24 cellular contexts compared by ENCODE assay signal in genomic region chr2:15259356-15259756, GRCh38.
DNase-seq lines count a peak whose midpoint lies in the region; ATAC-seq and TF ChIP-seq lines count a peak whose summit lies in the region.
"Had no signal": no experiment of that assay in that cellular context is flagged by ENCODE, and none has a peak within 500 bp of the region (broad histone marks: within the 10 kb centered on the region; RNA-seq: fewer than 3 reads in every experiment).

No MANE protein-coding gene starts in this region.

- H3K4me3 Mint-ChIP-seq in WTC11: peak overlapping the region; percentile 9
- H3K4me3 Mint-ChIP-seq in naive thymus-derived CD8-positive, alpha-beta T cell: no peak overlapping the region
- H3K4me3 Mint-ChIP-seq: activated naive CD4-positive, alpha-beta T cell treated with anti-CD3 and anti-CD28 coated beads, Interleukin-2, amount 50 U/mL, for 24 hours; CD4-positive, CD25-positive, alpha-beta regulatory T cell; stimulated activated naive CD8-positive, alpha-beta T cell treated with anti-CD3 and anti-CD28 coated beads, Interleukin-15, amount 100 ng/mL, for 72 hours had no signal

- H3K36me3 Mint-ChIP-seq in WTC11: peaks cover 43% of the 10 kb centered on the region
- H3K36me3 Mint-ChIP-seq in naive thymus-derived CD8-positive, alpha-beta T cell: peaks cover 29 to 78% (median 51%) of the 10 kb centered on the region in 3 donors

- peak; percentile 96 for ATAC-seq in WTC11
- no peak for ATAC-seq in naive thymus-derived CD8-positive, alpha-beta T cell
- ATAC-seq: gastroesophageal sphincter; stimulated activated naive CD8-positive, alpha-beta T cell treated with anti-CD3 and anti-CD28 coated beads, Interleukin-15, amount 100 ng/mL, for 72 hours had no signal

- no peak for TF ChIP-seq CTCF in WTC11 (IDR thresholded peaks at IDR 0.05)

- H3K9me3 Mint-ChIP-seq in WTC11: peaks cover 48% of the 10 kb centered on the region
- H3K9me3 Mint-ChIP-seq in naive thymus-derived CD8-positive, alpha-beta T cell: peaks cover 0 to 27% (median 11%) of the 10 kb centered on the region in 9 donors
- H3K9me3 Mint-ChIP-seq: activated naive CD4-positive, alpha-beta T cell treated with anti-CD3 and anti-CD28 coated beads, Interleukin-2, amount 50 U/mL, for 24 hours had no signal

- DNase-seq in ELF-1 (ENCODE audit: low read depth, low spot score) (peak; percentile 51), NCI-H1417 treated with DMSO at 0.1 percent for 48 hours (lab: John Stamatoyannopoulos, UW) (peak; percentile 10), WTC11 (ENCODE audit: low spot score) (no peak), iPS-NIHi7 (ENCODE audit: extremely low spot score) (peak; percentile 66), GDM1 (lab: John Stamatoyannopoulos, UW) (no peak), NOMO-1 (lab: John Stamatoyannopoulos, UW; ENCODE audit: unreplicated experiment in 2 of 2) (no peak), NCI-H82 (lab: John Stamatoyannopoulos, UW) (no peak)
- DNase-seq in naive thymus-derived CD8-positive, alpha-beta T cell: no peak
- DNase-seq: activated CD4-positive, CD25-positive, alpha-beta regulatory T cell; activated T-cell treated with anti-CD3 and anti-CD28 coated beads, Interleukin-2, amount 50 U/mL, for 48 hours; CD4-positive, CD25-positive, alpha-beta regulatory T cell; effector CD8-positive, alpha-beta T cell; esophagus squamous epithelium; GOT3; lower lobe of right lung; NCI-H1694; NCI-H524 treated with DMSO at 0.1 percent for 48 hours; occipital lobe; spleen; stimulated activated CD4-positive, alpha-beta T cell treated with anti-CD3 and anti-CD28 coated beads, Interleukin-4, amount 100 ng/mL, for 24 hours; stimulated activated naive CD8-positive, alpha-beta T cell treated with anti-CD3 and anti-CD28 coated beads, Interleukin-15, amount 100 ng/mL, for 72 hours; T-helper 9 cell had no signal

- H3K27me3 Mint-ChIP-seq in WTC11 (ENCODE audit: low read depth): peaks cover 7% of the 10 kb centered on the region
- no peaks in the 10 kb centered on the region for H3K27me3 Mint-ChIP-seq in naive thymus-derived CD8-positive, alpha-beta T cell
- H3K27me3 Mint-ChIP-seq: activated naive CD4-positive, alpha-beta T cell treated with anti-CD3 and anti-CD28 coated beads, Interleukin-2, amount 50 U/mL, for 24 hours; CD4-positive, CD25-positive, alpha-beta regulatory T cell; stimulated activated naive CD8-positive, alpha-beta T cell treated with anti-CD3 and anti-CD28 coated beads, Interleukin-15, amount 100 ng/mL, for 72 hours had no signal

- H3K27ac Mint-ChIP-seq in WTC11: peak overlapping the region; percentile 73; the same call in 1 of the 2 replicates
- no peak overlapping the region for H3K27ac Mint-ChIP-seq in naive thymus-derived CD8-positive, alpha-beta T cell
- H3K27ac Mint-ChIP-seq: activated naive CD4-positive, alpha-beta T cell treated with anti-CD3 and anti-CD28 coated beads, Interleukin-2, amount 50 U/mL, for 24 hours; CD4-positive, CD25-positive, alpha-beta regulatory T cell; stimulated activated naive CD8-positive, alpha-beta T cell treated with anti-CD3 and anti-CD28 coated beads, Interleukin-15, amount 100 ng/mL, for 72 hours had no signal

- peaks cover 40% of the 10 kb centered on the region for H3K4me1 Mint-ChIP-seq in WTC11
- no peaks in the 10 kb centered on the region for H3K4me1 Mint-ChIP-seq in naive thymus-derived CD8-positive, alpha-beta T cell
- H3K4me1 Mint-ChIP-seq: activated naive CD4-positive, alpha-beta T cell treated with anti-CD3 and anti-CD28 coated beads, Interleukin-2, amount 50 U/mL, for 24 hours; CD4-positive, CD25-positive, alpha-beta regulatory T cell; stimulated activated naive CD8-positive, alpha-beta T cell treated with anti-CD3 and anti-CD28 coated beads, Interleukin-15, amount 100 ng/mL, for 72 hours had no signal

- POLR2A ChIA-PET in WTC11 (lab: Charles Lee): no interaction called here
- POLR2A ChIA-PET in naive thymus-derived CD8-positive, alpha-beta T cell (lab: Charles Lee): no interaction called here

- CTCF ChIA-PET in WTC11 (lab: Charles Lee): interaction anchor here (1.7 kb wide), 1 partner anchor 318 kb away, joined by 8 read pairs; no protein-coding TSS in a partner anchor

TF ChIP-seq in WTC11, 78 proteins besides CTCF, POLR2A, EP300 and RAD21 (continues in another document):
- TF ChIP-seq ZNF138 (CRISPR knock-in tag; conservative IDR thresholded peaks at IDR 0.05) (no peak), MLX (CRISPR knock-in tag; IDR thresholded peaks at IDR 0.05) (no peak), RELA (CRISPR knock-in tag; IDR thresholded peaks at IDR 0.05; ENCODE audit: borderline replicate concordance) (no peak), ZNF423 (CRISPR knock-in tag; IDR thresholded peaks at IDR 0.05) (peak; percentile 72)
- TF ChIP-seq, protein P1, sequence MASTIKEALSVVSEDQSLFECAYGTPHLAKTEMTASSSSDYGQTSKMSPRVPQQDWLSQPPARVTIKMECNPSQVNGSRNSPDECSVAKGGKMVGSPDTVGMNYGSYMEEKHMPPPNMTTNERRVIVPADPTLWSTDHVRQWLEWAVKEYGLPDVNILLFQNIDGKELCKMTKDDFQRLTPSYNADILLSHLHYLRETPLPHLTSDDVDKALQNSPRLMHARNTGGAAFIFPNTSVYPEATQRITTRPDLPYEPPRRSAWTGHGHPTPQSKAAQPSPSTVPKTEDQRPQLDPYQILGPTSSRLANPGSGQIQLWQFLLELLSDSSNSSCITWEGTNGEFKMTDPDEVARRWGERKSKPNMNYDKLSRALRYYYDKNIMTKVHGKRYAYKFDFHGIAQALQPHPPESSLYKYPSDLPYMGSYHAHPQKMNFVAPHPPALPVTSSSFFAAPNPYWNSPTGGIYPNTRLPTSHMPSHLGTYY (CRISPR knock-in tag; IDR thresholded peaks at IDR 0.05): no peak
- TF ChIP-seq, protein P2, sequence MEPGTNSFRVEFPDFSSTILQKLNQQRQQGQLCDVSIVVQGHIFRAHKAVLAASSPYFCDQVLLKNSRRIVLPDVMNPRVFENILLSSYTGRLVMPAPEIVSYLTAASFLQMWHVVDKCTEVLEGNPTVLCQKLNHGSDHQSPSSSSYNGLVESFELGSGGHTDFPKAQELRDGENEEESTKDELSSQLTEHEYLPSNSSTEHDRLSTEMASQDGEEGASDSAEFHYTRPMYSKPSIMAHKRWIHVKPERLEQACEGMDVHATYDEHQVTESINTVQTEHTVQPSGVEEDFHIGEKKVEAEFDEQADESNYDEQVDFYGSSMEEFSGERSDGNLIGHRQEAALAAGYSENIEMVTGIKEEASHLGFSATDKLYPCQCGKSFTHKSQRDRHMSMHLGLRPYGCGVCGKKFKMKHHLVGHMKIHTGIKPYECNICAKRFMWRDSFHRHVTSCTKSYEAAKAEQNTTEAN (CRISPR knock-in tag; IDR thresholded peaks at IDR 0.05): 0 out of 2 replicates have a peak, but pooled peaks have one; percentile 40
- TF ChIP-seq, protein P3, sequence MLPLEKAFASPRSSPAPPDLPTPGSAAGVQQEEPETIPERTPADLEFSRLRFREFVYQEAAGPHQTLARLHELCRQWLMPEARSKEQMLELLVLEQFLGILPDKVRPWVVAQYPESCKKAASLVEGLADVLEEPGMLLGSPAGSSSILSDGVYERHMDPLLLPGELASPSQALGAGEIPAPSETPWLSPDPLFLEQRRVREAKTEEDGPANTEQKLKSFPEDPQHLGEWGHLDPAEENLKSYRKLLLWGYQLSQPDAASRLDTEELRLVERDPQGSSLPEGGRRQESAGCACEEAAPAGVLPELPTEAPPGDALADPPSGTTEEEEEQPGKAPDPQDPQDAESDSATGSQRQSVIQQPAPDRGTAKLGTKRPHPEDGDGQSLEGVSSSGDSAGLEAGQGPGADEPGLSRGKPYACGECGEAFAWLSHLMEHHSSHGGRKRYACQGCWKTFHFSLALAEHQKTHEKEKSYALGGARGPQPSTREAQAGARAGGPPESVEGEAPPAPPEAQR (CRISPR knock-in tag; IDR thresholded peaks at IDR 0.05): no peak
- TF ChIP-seq, protein P4, sequence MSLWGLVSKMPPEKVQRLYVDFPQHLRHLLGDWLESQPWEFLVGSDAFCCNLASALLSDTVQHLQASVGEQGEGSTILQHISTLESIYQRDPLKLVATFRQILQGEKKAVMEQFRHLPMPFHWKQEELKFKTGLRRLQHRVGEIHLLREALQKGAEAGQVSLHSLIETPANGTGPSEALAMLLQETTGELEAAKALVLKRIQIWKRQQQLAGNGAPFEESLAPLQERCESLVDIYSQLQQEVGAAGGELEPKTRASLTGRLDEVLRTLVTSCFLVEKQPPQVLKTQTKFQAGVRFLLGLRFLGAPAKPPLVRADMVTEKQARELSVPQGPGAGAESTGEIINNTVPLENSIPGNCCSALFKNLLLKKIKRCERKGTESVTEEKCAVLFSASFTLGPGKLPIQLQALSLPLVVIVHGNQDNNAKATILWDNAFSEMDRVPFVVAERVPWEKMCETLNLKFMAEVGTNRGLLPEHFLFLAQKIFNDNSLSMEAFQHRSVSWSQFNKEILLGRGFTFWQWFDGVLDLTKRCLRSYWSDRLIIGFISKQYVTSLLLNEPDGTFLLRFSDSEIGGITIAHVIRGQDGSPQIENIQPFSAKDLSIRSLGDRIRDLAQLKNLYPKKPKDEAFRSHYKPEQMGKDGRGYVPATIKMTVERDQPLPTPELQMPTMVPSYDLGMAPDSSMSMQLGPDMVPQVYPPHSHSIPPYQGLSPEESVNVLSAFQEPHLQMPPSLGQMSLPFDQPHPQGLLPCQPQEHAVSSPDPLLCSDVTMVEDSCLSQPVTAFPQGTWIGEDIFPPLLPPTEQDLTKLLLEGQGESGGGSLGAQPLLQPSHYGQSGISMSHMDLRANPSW (CRISPR knock-in tag; conservative IDR thresholded peaks at IDR 0.05; ENCODE audit: low read depth): no peak
- TF ChIP-seq, protein P5, sequence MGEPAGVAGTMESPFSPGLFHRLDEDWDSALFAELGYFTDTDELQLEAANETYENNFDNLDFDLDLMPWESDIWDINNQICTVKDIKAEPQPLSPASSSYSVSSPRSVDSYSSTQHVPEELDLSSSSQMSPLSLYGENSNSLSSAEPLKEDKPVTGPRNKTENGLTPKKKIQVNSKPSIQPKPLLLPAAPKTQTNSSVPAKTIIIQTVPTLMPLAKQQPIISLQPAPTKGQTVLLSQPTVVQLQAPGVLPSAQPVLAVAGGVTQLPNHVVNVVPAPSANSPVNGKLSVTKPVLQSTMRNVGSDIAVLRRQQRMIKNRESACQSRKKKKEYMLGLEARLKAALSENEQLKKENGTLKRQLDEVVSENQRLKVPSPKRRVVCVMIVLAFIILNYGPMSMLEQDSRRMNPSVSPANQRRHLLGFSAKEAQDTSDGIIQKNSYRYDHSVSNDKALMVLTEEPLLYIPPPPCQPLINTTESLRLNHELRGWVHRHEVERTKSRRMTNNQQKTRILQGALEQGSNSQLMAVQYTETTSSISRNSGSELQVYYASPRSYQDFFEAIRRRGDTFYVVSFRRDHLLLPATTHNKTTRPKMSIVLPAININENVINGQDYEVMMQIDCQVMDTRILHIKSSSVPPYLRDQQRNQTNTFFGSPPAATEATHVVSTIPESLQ (CRISPR knock-in tag; IDR thresholded peaks at IDR 0.05): no peak

Comparison
In these comparisons a context has a peak if more than half of its experiments do, and no peak if none do; other contexts are left out.
1. DNase-seq: peak in ELF-1 (single experiment), NCI-H1417 treated with DMSO at 0.1 percent for 48 hours (single experiment) and iPS-NIHi7 (single experiment); none in WTC11 (single experiment), GDM1 (single experiment), NOMO-1 (0 of 2), NCI-H82 (single experiment) and naive thymus-derived CD8-positive, alpha-beta T cell (0 of 10).